ENCODE assay signal across 8 cellular contexts in the genomic region with DNA sequence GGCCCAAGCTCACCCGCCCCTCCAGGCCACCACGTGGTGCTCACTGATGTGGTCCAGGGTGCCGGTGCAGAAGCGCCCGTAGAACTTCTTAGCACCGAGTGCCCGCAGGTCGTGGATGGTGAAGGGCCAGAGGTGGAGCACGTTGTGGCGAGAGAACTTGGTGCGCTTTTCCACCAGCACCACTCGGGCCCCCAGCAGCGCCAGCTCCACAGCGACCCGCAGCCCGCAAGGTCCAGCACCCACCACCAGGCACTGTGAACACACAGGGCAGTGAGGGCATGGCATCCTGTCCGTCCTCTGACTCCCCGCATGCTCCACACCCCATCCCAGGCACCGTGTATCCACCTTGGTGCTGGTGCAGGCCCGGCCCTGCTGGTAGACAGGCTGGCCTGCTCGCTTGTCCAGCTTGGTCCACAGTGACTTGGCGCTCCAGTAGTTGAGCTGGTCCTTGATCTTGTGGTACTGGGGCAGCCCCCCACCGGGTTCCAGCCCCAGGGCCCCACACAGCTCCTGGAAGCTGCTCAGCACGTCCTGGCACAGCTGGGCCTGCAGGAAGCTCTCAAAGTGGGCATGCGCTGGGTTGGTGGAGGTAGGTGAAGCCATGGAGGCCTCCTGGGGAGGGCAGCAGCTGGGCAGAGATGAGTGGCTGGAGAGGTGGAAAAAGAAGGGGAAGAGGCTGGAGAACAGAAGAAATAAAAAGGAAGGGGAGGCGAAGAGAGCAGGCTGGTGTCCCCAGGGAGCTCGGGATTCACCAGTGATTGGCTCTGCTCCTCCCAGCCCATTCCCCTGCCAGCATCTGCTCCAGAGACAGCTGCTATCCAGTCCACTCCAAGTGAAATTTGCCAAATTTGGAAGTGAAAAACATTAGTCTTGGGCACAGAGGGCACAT. TPM values are rescaled to one million over a fixed set of nuclear protein-coding genes. Genes with fewer than 3 reads are reported as not detected.
DNase-seq lines count a peak whose midpoint lies in the region; ATAC-seq and TF ChIP-seq lines count a peak whose summit lies in the region.

No MANE protein-coding gene starts in this region.

- peaks cover 2 to 42% (median 34%) of the 10 kb centered on the region in 5 donors for H3K4me1 ChIP-seq in subcutaneous abdominal adipose tissue (ENCODE audit: control insufficient read depth in 5 of 5, insufficient read depth in 5 of 5, low read length in 5 of 5)

- peaks cover 70% of the 10 kb centered on the region for H3K4me1 Mint-ChIP-seq in activated CD8-positive, alpha-beta memory T cell treated with anti-CD3 and anti-CD28 coated beads, Interleukin-2, amount 10 ng/mL, durations not matched to agents 7 days and 5 days

- no peaks in the 10 kb centered on the region for H3K27me3 Mint-ChIP-seq in activated CD8-positive, alpha-beta memory T cell treated with anti-CD3 and anti-CD28 coated beads, Interleukin-2, amount 10 ng/mL, durations not matched to agents 7 days and 5 days

- peaks cover 0 to 6% (median 0%) of the 10 kb centered on the region in 5 donors for H3K27me3 ChIP-seq in subcutaneous abdominal adipose tissue (ENCODE audit: control insufficient read depth in 5 of 5, insufficient read depth in 4 of 5, low read length in 5 of 5)

- no peak for TF ChIP-seq CTCF in RWPE1 (conservative IDR thresholded peaks at IDR 0.05; ENCODE audit: low read depth)
- TF ChIP-seq CTCF in fibroblast of villous mesenchyme (IDR thresholded peaks at IDR 0.05; ENCODE audit: insufficient read depth, low read depth, low read length): no peak

- peaks cover 19% of the 10 kb centered on the region for H3K36me3 Mint-ChIP-seq in activated CD8-positive, alpha-beta memory T cell treated with anti-CD3 and anti-CD28 coated beads, Interleukin-2, amount 10 ng/mL, durations not matched to agents 7 days and 5 days

- H3K27ac Mint-ChIP-seq in activated CD8-positive, alpha-beta memory T cell treated with anti-CD3 and anti-CD28 coated beads, Interleukin-2, amount 10 ng/mL, durations not matched to agents 7 days and 5 days: peak overlapping the region; percentile 97

- no peak for ATAC-seq in activated CD8-positive, alpha-beta memory T cell treated with anti-CD3 and anti-CD28 coated beads, Interleukin-2, amount 10 ng/mL, durations not matched to agents 7 days and 5 days

- peak overlapping the region; percentile 88 for H3K4me3 Mint-ChIP-seq in activated CD8-positive, alpha-beta memory T cell treated with anti-CD3 and anti-CD28 coated beads, Interleukin-2, amount 10 ng/mL, durations not matched to agents 7 days and 5 days

- POLR2A ChIA-PET in RWPE1 (lab: Yijun Ruan, JAX; ENCODE audit: low non-redundant PET): no interaction called here
- POLR2A ChIA-PET in HEK293T (lab: Yijun Ruan, JAX): interaction anchor here (1.3 to 6.2 kb wide), 3 partner anchors 12 to 71 kb away, joined by 3 to 39 read pairs (median 6); a partner anchor contains a TSS

- no peak overlapping the region for H3K9ac ChIP-seq in subcutaneous abdominal adipose tissue (ENCODE audit: low read length in 5 of 5)

- CTCF ChIA-PET in activated CD8-positive, alpha-beta memory T cell treated with anti-CD3 and anti-CD28 coated beads, Interleukin-2, amount 10 ng/mL, durations not matched to agents 7 days and 5 days (lab: Charles Lee): interaction anchor here (1.2 to 4.9 kb wide), 5 partner anchors 11 to 266 kb away, joined by 3 to 40 read pairs (median 6); a partner anchor contains a TSS
- CTCF ChIA-PET in RWPE1 (lab: Yijun Ruan, JAX): interaction anchor here (0.7 kb wide), 1 partner anchor 8 kb away, joined by 3 read pairs; no protein-coding TSS in a partner anchor
- CTCF ChIA-PET in HEK293T (lab: Yijun Ruan, JAX): interaction anchor here (1.4 to 1.5 kb wide), 2 partner anchors 11 to 12 kb away, joined by 3 to 5 read pairs; no protein-coding TSS in a partner anchor

- no peaks in the 10 kb centered on the region for H3K9me3 ChIP-seq in subcutaneous abdominal adipose tissue (ENCODE audit: control insufficient read depth in 5 of 5, low read length in 5 of 5)

- no peak for DNase-seq in activated CD8-positive, alpha-beta memory T cell treated with anti-CD3 and anti-CD28 coated beads, Interleukin-2, amount 10 ng/mL, durations not matched to agents 7 days and 5 days
- DNase-seq in activated CD8-positive, alpha-beta memory T cell treated with anti-CD3 and anti-CD28 coated beads, Interleukin-2, amount 50 U/mL, for 4 hours: no peak
- no peak for DNase-seq in RWPE1 (ENCODE audit: low spot score)
- DNase-seq in fibroblast of villous mesenchyme (ENCODE audit: low read depth): no peak
- no peak for DNase-seq in C1 segment of cervical spinal cord (lab: John Stamatoyannopoulos, UW)
- no peak for DNase-seq in HPDE6-E6E7 (ENCODE audit: extremely low spot score)
- DNase-seq in HEK293T (ENCODE audit: extremely low spot score): no peak

- H3K27ac ChIP-seq in RWPE1: peak overlapping the region; percentile 87
- no peak overlapping the region for H3K27ac ChIP-seq in subcutaneous abdominal adipose tissue (ENCODE audit: low read depth, low read length)

- peaks cover 0 to 16% (median 2%) of the 10 kb centered on the region in 5 donors for H3K36me3 ChIP-seq in subcutaneous abdominal adipose tissue (ENCODE audit: control insufficient read depth in 5 of 5, insufficient read depth in 5 of 5, low read length in 5 of 5)

- H3K4me3 ChIP-seq in fibroblast of villous mesenchyme (ENCODE audit: low read depth, low read length) (peak overlapping the region; percentile 91), subcutaneous abdominal adipose tissue (ENCODE audit: low read depth in 1 of 5, low read length in 5 of 5) (peak overlapping the region; percentile 23 to 92 (median 80))

- H3K9me3 Mint-ChIP-seq in activated CD8-positive, alpha-beta memory T cell treated with anti-CD3 and anti-CD28 coated beads, Interleukin-2, amount 10 ng/mL, durations not matched to agents 7 days and 5 days (ENCODE audit: low read depth): no peaks in the 10 kb centered on the region

TF ChIP-seq in HEK293T, 16 proteins besides CTCF, POLR2A, EP300 and RAD21:
- TF ChIP-seq BHLHE40 (IDR thresholded peaks at IDR 0.05; ENCODE audit: borderline replicate concordance): no peak
- TF ChIP-seq, protein P1, sequence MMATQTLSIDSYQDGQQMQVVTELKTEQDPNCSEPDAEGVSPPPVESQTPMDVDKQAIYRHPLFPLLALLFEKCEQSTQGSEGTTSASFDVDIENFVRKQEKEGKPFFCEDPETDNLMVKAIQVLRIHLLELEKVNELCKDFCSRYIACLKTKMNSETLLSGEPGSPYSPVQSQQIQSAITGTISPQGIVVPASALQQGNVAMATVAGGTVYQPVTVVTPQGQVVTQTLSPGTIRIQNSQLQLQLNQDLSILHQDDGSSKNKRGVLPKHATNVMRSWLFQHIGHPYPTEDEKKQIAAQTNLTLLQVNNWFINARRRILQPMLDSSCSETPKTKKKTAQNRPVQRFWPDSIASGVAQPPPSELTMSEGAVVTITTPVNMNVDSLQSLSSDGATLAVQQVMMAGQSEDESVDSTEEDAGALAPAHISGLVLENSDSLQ (IDR thresholded peaks at IDR 0.05): no peak
- no peak for TF ChIP-seq SP1 (IDR thresholded peaks at IDR 0.05)
- TF ChIP-seq FOXA1 (IDR thresholded peaks at IDR 0.05): no peak
- TF ChIP-seq FOXK2 (IDR thresholded peaks at IDR 0.05): no peak
- no peak for TF ChIP-seq ZNF384 (IDR thresholded peaks at IDR 0.05)
- no peak for TF ChIP-seq HDGF (IDR thresholded peaks at IDR 0.05; ENCODE audit: borderline replicate concordance)
- TF ChIP-seq ARNT (IDR thresholded peaks at IDR 0.05): no peak
- TF ChIP-seq ELF4 (IDR thresholded peaks at IDR 0.05): no peak
- TF ChIP-seq L3MBTL2 (conservative IDR thresholded peaks at IDR 0.05): no peak
- no peak for TF ChIP-seq LEF1 (IDR thresholded peaks at IDR 0.05; ENCODE audit: borderline replicate concordance)
- TF ChIP-seq CTBP1 (IDR thresholded peaks at IDR 0.05; ENCODE audit: borderline replicate concordance): no peak
- no peak for TF ChIP-seq NFRKB (IDR thresholded peaks at IDR 0.05)
- no peak for TF ChIP-seq FOXM1 (IDR thresholded peaks at IDR 0.05; ENCODE audit: borderline replicate concordance)
- no peak for TF ChIP-seq TARDBP (IDR thresholded peaks at IDR 0.05)
- TF ChIP-seq SUZ12 (IDR thresholded peaks at IDR 0.05): no peak
TF ChIP-seq in HEK293T: peak in this region for 0.

RNA-seq across cellular contexts. Expression of a gene that starts 1.7 kb away (rescaled TPM):
- total RNA-seq in activated CD8-positive, alpha-beta memory T cell treated with anti-CD3 and anti-CD28 coated beads, Interleukin-2, amount 10 ng/mL, durations not matched to agents 7 days and 5 days: 10 to 100 TPM; 86.0 to 93.1 TPM
- total RNA-seq in fibroblast of villous mesenchyme: 54.1 and 55.3 TPM in 2 replicates

RNA-seq across cellular contexts. Expression of a gene that starts 13.3 kb away (rescaled TPM):
- 10 to 100 TPM; 14.3 to 14.6 TPM for total RNA-seq in activated CD8-positive, alpha-beta memory T cell treated with anti-CD3 and anti-CD28 coated beads, Interleukin-2, amount 10 ng/mL, durations not matched to agents 7 days and 5 days
- total RNA-seq in fibroblast of villous mesenchyme: 7.3 and 11.3 TPM in 2 replicates

RNA-seq across cellular contexts. Expression of a gene that starts 13.4 kb away (rescaled TPM):
- total RNA-seq in activated CD8-positive, alpha-beta memory T cell treated with anti-CD3 and anti-CD28 coated beads, Interleukin-2, amount 10 ng/mL, durations not matched to agents 7 days and 5 days: under 1 TPM in 1 of 2 experiments, not detected in 1; 0.21 TPM
- total RNA-seq in fibroblast of villous mesenchyme: 0.97 and 1.7 TPM in 2 replicates

RNA-seq across cellular contexts. Expression of a gene that starts 29.2 kb away (rescaled TPM):
- 10 to 100 TPM; 17.5 to 22.7 TPM for total RNA-seq in activated CD8-positive, alpha-beta memory T cell treated with anti-CD3 and anti-CD28 coated beads, Interleukin-2, amount 10 ng/mL, durations not matched to agents 7 days and 5 days
- total RNA-seq in fibroblast of villous mesenchyme: 8.1 and 10.4 TPM in 2 replicates
